20 cellular contexts compared by ENCODE assay signal in the genomic region with DNA sequence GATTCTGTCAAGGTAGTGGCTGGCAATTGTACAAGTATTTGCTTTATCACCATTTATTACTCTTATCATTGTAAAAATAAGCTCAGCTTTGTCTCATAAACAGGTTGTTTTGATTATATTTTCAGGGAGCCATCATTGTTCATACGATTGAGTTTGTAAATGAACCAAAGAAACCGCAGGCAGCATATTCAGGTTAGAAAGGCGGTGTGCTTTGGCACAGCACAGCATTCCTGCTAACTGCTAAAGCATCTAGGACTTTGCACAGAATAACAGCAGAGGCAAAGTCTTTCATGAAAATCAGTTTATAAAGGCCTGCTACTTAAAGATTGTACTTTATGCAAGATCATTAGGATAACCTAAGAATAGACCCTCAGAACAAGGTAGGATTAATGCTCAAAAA.
"Had no signal": no experiment of that assay in that cellular context is flagged by ENCODE, and none has a peak within 500 bp of the region (broad histone marks: within the 10 kb centered on the region; RNA-seq: fewer than 3 reads in every experiment).

No MANE protein-coding gene starts in this region.

- DNase-seq: Karpas-422, KG1, MG63, NCI-H1092, NCI-H1105 treated with DMSO at 0.1 percent for 48 hours, NCI-H1417 treated with DMSO at 0.1 percent for 48 hours, NCI-H146, NCI-H1694 treated with DMSO at 0.1 percent for 48 hours, NCI-H1930, NCI-H2081, NCI-H2171, NCI-H226, NCI-H446, NCI-H510A, NCI-H524 treated with DMSO at 0.1 percent for 48 hours, NCI-H69, NCI-H774, SHP77, SK-N-SH had no signal

- ATAC-seq: Panc1 had no signal

- H3K4me3 ChIP-seq: MG63 had no signal
